In genomic region chr18:7116001-7116831, GRCh38 we compare ENCODE assay signal across 9 cellular contexts.
DNase-seq lines count a peak whose midpoint lies in the region; ATAC-seq and TF ChIP-seq lines count a peak whose summit lies in the region.
"Had no signal": no experiment of that assay in that cellular context is flagged by ENCODE, and none has a peak within 500 bp of the region (broad histone marks: within the 10 kb centered on the region; RNA-seq: fewer than 3 reads in every experiment).

No MANE protein-coding gene starts in this region.

- peak overlapping the region; percentile 23; the same call in 1 of the 2 replicates for H2AFZ ChIP-seq in MM.1S (ENCODE audit: low read length)

- H3K4me3 ChIP-seq in MM.1S (ENCODE audit: low read length) (peak overlapping the region; percentile 43), endocrine pancreas (ENCODE audit: control insufficient read depth, insufficient read depth, low read length) (peak overlapping the region; percentile 62)

- H3K36me3 Mint-ChIP-seq in nephron progenitor cell (ENCODE audit: low read depth) = peaks cover 26% of the 10 kb centered on the region

- H4K20me1 ChIP-seq in MM.1S (ENCODE audit: insufficient read depth, low read length) = no peaks in the 10 kb centered on the region

- TF ChIP-seq CTCF in MM.1S (IDR thresholded peaks at IDR 0.05; ENCODE audit: low read length) (no peak), nephron progenitor cell (IDR thresholded peaks at IDR 0.05) (no peak)

- H3K27me3 Mint-ChIP-seq in nephron progenitor cell (ENCODE audit: low read depth, poor library complexity) = peaks cover 10% of the 10 kb centered on the region

- H3F3A ChIP-seq in MM.1S (ENCODE audit: insufficient read depth, low read length) = no peaks in the 10 kb centered on the region

- ATAC-seq in GM19395 (IDR thresholded peaks at IDR 0.05; ENCODE audit: unreplicated experiment) = no peak
- ATAC-seq in HG03521 (IDR thresholded peaks at IDR 0.05; ENCODE audit: unreplicated experiment) = no peak

- H3K4me1 ChIP-seq in MM.1S (ENCODE audit: low read length) (no peaks in the 10 kb centered on the region), endocrine pancreas (ENCODE audit: control insufficient read depth, insufficient read depth, low read length) (peaks cover 3% of the 10 kb centered on the region)

- H3K36me3 ChIP-seq in MM.1S (replicated peaks; ENCODE audit: insufficient read depth, low read length) (no peaks in the 10 kb centered on the region), endocrine pancreas (ENCODE audit: control insufficient read depth, insufficient read depth, low read length) (no peaks in the 10 kb centered on the region)

- H3K79me2 ChIP-seq in MM.1S (ENCODE audit: low read length) = no peaks in the 10 kb centered on the region

- H3K4me2 ChIP-seq in MM.1S (ENCODE audit: low read depth, low read length) = peak overlapping the region; percentile 38

- no peaks in the 10 kb centered on the region for H3K27me3 ChIP-seq in MM.1S (replicated peaks; ENCODE audit: insufficient read depth, low read length)
- peaks cover 5% of the 10 kb centered on the region for H3K27me3 ChIP-seq in endocrine pancreas (ENCODE audit: control insufficient read depth, insufficient read depth, low read length)

- H3K9me3 Mint-ChIP-seq in nephron progenitor cell = peaks cover 28% of the 10 kb centered on the region

- peaks cover 35% of the 10 kb centered on the region for H3K4me1 Mint-ChIP-seq in nephron progenitor cell
- H3K4me1 Mint-ChIP-seq: central memory CD8-positive, alpha-beta T cell had no signal

- no peak overlapping the region for H3K27ac ChIP-seq in MM.1S (ENCODE audit: low read length)

- H3K4me3 Mint-ChIP-seq in nephron progenitor cell = peak overlapping the region; percentile 94
- H3K4me3 Mint-ChIP-seq: central memory CD8-positive, alpha-beta T cell had no signal

- H3K9ac ChIP-seq in MM.1S (ENCODE audit: low read length) (no peak overlapping the region), endocrine pancreas (ENCODE audit: control insufficient read depth, insufficient read depth, low read length) (no peak overlapping the region)

- DNase-seq in AG20443 (ENCODE audit: low spot score) = peak; percentile 17
- no peak for DNase-seq in MM.1S
- DNase-seq in nephron progenitor cell = peak; percentile 30
- no peak for DNase-seq in stimulated activated naive CD4-positive, alpha-beta T cell (lab: John Stamatoyannopoulos, UW)
- DNase-seq in pons (ENCODE audit: low spot score) = no peak

- H3K27ac Mint-ChIP-seq in nephron progenitor cell = no peak overlapping the region

- no peaks in the 10 kb centered on the region for H3K9me3 ChIP-seq in MM.1S (replicated peaks; ENCODE audit: insufficient read depth, low read length)
- no peaks in the 10 kb centered on the region for H3K9me3 ChIP-seq in endocrine pancreas (ENCODE audit: control insufficient read depth, low read length)

- H3K9me2 ChIP-seq in MM.1S (replicated peaks; ENCODE audit: insufficient read depth, low read length) = no peaks in the 10 kb centered on the region

Comparison
In these comparisons a context has a peak if more than half of its experiments do, and no peak if none do; other contexts are left out.
1. DNase-seq: peak in AG20443 (single experiment) and nephron progenitor cell (single experiment); none in MM.1S (single experiment), stimulated activated naive CD4-positive, alpha-beta T cell (0 of 6) and pons (single experiment).